8 cellular contexts compared by ENCODE assay signal in genomic region chr14:105064721-105065143, GRCh38. TPM values are rescaled to one million over a fixed set of nuclear protein-coding genes. Genes with fewer than 3 reads are reported as not detected.
A peak's percentile ranks its signal among the peaks of the same experiment; 100 is the strongest.
DNase-seq lines count a peak whose midpoint lies in the region; ATAC-seq and TF ChIP-seq lines count a peak whose summit lies in the region.

No MANE protein-coding gene starts in this region.

- H3K27ac Mint-ChIP-seq in GM23338: no peak overlapping the region
- H3K27ac Mint-ChIP-seq in T-helper 2 cell treated with Interferon-gamma antibody and Interleukin-4, amounts not matched to agents 5 μg/mL and 100 μg/mL, for 36 hours: peak overlapping the region; percentile 92
- H3K27ac Mint-ChIP-seq in HFFc6: no peak overlapping the region

- no peak overlapping the region for H3K4me2 ChIP-seq in GM23338

- H3K9me3 ChIP-seq in cardiac muscle cell (ENCODE audit: low read depth): no peaks in the 10 kb centered on the region

- ATAC-seq in GM23338 (peak; percentile 19; the same call in 2 of the 3 replicates), GM18909 (IDR thresholded peaks at IDR 0.05; ENCODE audit: poor library complexity, unreplicated experiment) (no peak)

- H3K4me3 Mint-ChIP-seq in GM23338 (no peak overlapping the region), HFFc6 (no peak overlapping the region)
- peak overlapping the region; percentile 92 for H3K4me3 Mint-ChIP-seq in T-helper 2 cell treated with Interferon-gamma antibody and Interleukin-4, amounts not matched to agents 5 μg/mL and 100 μg/mL, for 36 hours

- H3K4me1 ChIP-seq in GM23338 (ENCODE audit: insufficient read depth): no peaks in the 10 kb centered on the region
- H3K4me1 ChIP-seq in cardiac muscle cell (ENCODE audit: low read depth): peaks cover 13% of the 10 kb centered on the region

- H3K27me3 Mint-ChIP-seq in GM23338 (ENCODE audit: insufficient read depth, low read depth, poor library complexity) (peaks cover 16% of the 10 kb centered on the region), HFFc6 (ENCODE audit: insufficient read depth) (peaks cover 2% of the 10 kb centered on the region)
- no peaks in the 10 kb centered on the region for H3K27me3 Mint-ChIP-seq in T-helper 2 cell treated with Interferon-gamma antibody and Interleukin-4, amounts not matched to agents 5 μg/mL and 100 μg/mL, for 36 hours (ENCODE audit: low read depth)

- H3K4me1 Mint-ChIP-seq in GM23338 (peaks cover 6% of the 10 kb centered on the region; the same call in 2 of the 3 replicates), HFFc6 (ENCODE audit: low read depth) (peaks cover 12% of the 10 kb centered on the region)
- peaks cover 51% of the 10 kb centered on the region for H3K4me1 Mint-ChIP-seq in T-helper 2 cell treated with Interferon-gamma antibody and Interleukin-4, amounts not matched to agents 5 μg/mL and 100 μg/mL, for 36 hours (ENCODE audit: low read depth)

- DNase-seq in GM23338 (ENCODE audit: low spot score) (no peak), cardiac muscle cell (ENCODE audit: low read depth in 1 of 2, low spot score in 1 of 2) (peak in 1 of 2 donors; percentile 51), hippocampal formation (lab: John Stamatoyannopoulos, UW) (no peak), HFFc6 (no peak), COLO829 (ENCODE audit: low spot score) (no peak)
- no peak for DNase-seq in T-helper 2 cell treated with Interferon-gamma antibody and Interleukin-4, amounts not matched to agents 5 μg/mL and 100 μg/mL, for 36 hours (ENCODE audit: low spot score)
- peak; percentile 72 for DNase-seq in stimulated activated CD8-positive, alpha-beta memory T cell treated with anti-CD3 and anti-CD28 coated beads, Interleukin-4, amount 100 ng/mL, for 48 hours

- no peaks in the 10 kb centered on the region for H3K9me3 Mint-ChIP-seq in GM23338
- no peaks in the 10 kb centered on the region for H3K9me3 Mint-ChIP-seq in T-helper 2 cell treated with Interferon-gamma antibody and Interleukin-4, amounts not matched to agents 5 μg/mL and 100 μg/mL, for 36 hours
- H3K9me3 Mint-ChIP-seq in HFFc6: no peaks in the 10 kb centered on the region

- no peak for TF ChIP-seq CTCF in GM23338 (conservative IDR thresholded peaks at IDR 0.05; ENCODE audit: low read depth in 2 of 2)
- no peak for TF ChIP-seq CTCF in cardiac muscle cell (IDR thresholded peaks at IDR 0.05; ENCODE audit: low read depth, low read length)
- TF ChIP-seq CTCF in HFFc6 (IDR thresholded peaks at IDR 0.05): no peak

- H2AFZ ChIP-seq in GM23338: no peak overlapping the region; the same call in 1 of the 2 replicates

- no peaks in the 10 kb centered on the region for H3K9me2 ChIP-seq in GM23338 (ENCODE audit: insufficient read depth)

- H3K36me3 ChIP-seq in GM23338 (ENCODE audit: insufficient read depth) (no peaks in the 10 kb centered on the region), cardiac muscle cell (no peaks in the 10 kb centered on the region)

- no peak overlapping the region for H3K4me3 ChIP-seq in GM23338
- no peak overlapping the region for H3K4me3 ChIP-seq in cardiac muscle cell

- no peaks in the 10 kb centered on the region for H3F3A ChIP-seq in GM23338 (replicated peaks; ENCODE audit: low read depth)

- no peaks in the 10 kb centered on the region for H3K79me2 ChIP-seq in GM23338 (replicated peaks; ENCODE audit: insufficient read depth)

- H3K27ac ChIP-seq in GM23338 (ENCODE audit: low read depth) (no peak overlapping the region), cardiac muscle cell (peak overlapping the region; percentile 80)

- H3K36me3 Mint-ChIP-seq in GM23338 (ENCODE audit: low read depth) (no peaks in the 10 kb centered on the region; the same call in 2 of the 3 replicates), HFFc6 (ENCODE audit: low read depth) (no peaks in the 10 kb centered on the region)
- H3K36me3 Mint-ChIP-seq in T-helper 2 cell treated with Interferon-gamma antibody and Interleukin-4, amounts not matched to agents 5 μg/mL and 100 μg/mL, for 36 hours (ENCODE audit: low read depth): peaks cover 19% of the 10 kb centered on the region

- no peaks in the 10 kb centered on the region for H4K20me1 ChIP-seq in GM23338 (replicated peaks; ENCODE audit: insufficient read depth)

- H3K27me3 ChIP-seq in GM23338 (ENCODE audit: insufficient read depth) (no peaks in the 10 kb centered on the region), cardiac muscle cell (no peaks in the 10 kb centered on the region)

TF ChIP-seq in GM23338, 12 proteins besides CTCF, POLR2A, EP300 and RAD21 (continues in another document):
- TF ChIP-seq, protein P1, sequence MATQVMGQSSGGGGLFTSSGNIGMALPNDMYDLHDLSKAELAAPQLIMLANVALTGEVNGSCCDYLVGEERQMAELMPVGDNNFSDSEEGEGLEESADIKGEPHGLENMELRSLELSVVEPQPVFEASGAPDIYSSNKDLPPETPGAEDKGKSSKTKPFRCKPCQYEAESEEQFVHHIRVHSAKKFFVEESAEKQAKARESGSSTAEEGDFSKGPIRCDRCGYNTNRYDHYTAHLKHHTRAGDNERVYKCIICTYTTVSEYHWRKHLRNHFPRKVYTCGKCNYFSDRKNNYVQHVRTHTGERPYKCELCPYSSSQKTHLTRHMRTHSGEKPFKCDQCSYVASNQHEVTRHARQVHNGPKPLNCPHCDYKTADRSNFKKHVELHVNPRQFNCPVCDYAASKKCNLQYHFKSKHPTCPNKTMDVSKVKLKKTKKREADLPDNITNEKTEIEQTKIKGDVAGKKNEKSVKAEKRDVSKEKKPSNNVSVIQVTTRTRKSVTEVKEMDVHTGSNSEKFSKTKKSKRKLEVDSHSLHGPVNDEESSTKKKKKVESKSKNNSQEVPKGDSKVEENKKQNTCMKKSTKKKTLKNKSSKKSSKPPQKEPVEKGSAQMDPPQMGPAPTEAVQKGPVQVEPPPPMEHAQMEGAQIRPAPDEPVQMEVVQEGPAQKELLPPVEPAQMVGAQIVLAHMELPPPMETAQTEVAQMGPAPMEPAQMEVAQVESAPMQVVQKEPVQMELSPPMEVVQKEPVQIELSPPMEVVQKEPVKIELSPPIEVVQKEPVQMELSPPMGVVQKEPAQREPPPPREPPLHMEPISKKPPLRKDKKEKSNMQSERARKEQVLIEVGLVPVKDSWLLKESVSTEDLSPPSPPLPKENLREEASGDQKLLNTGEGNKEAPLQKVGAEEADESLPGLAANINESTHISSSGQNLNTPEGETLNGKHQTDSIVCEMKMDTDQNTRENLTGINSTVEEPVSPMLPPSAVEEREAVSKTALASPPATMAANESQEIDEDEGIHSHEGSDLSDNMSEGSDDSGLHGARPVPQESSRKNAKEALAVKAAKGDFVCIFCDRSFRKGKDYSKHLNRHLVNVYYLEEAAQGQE (IDR thresholded peaks at IDR 0.05; ENCODE audit: unreplicated experiment): no peak
- TF ChIP-seq JUNB (IDR thresholded peaks at IDR 0.05; ENCODE audit: unreplicated experiment): no peak
- no peak for TF ChIP-seq ZNF114 (CRISPR knock-in tag; IDR thresholded peaks at IDR 0.05)
- no peak for TF ChIP-seq ZNF331 (CRISPR knock-in tag; IDR thresholded peaks at IDR 0.05; ENCODE audit: low read depth)
- no peak for TF ChIP-seq EZH2 (IDR thresholded peaks at IDR 0.05; ENCODE audit: low read depth, unreplicated experiment)

RNA-seq across cellular contexts. Expression of gene GPR132, which starts 0.5 kb away (rescaled TPM):
- total RNA-seq in GM23338 (2014; rRNA removed; shearing (Covaris generic)): 0.14 TPM in 1 of 2 replicates, not detected in the other
- polyA plus RNA-seq in GM23338 (2016; fragmentation: Nextera tagmentation; extraction: Ambion mirVana) (0.09 TPM in 1 of 2 replicates, not detected in the other), cardiac muscle cell (1.0 TPM in 2 replicates)
- total RNA-seq in cardiac muscle cell: 1.2 and 2.0 TPM in 2 replicates
- under 1 TPM in 2 of 6 experiments, not detected in 4; 0.05 to 0.14 TPM for total RNA-seq in HFFc6 (2021; fragmentation: NEBNext Ultra II Directional; extraction: Animal tissue kit (Norgen Biotek cat#: 25700))

RNA-seq across cellular contexts. Expression of gene CDCA4, which starts 43.8 kb away (rescaled TPM):
- 62.4 and 70.7 TPM in 2 replicates for total RNA-seq in GM23338 (2014; rRNA removed; shearing (Covaris generic))
- polyA plus RNA-seq in GM23338 (2016; fragmentation: Nextera tagmentation; extraction: Ambion mirVana): 32.6 and 37.1 TPM in 2 replicates
- 36.7 and 47.7 TPM in 2 replicates for total RNA-seq in cardiac muscle cell
- polyA plus RNA-seq in cardiac muscle cell: 34.5 and 46.0 TPM in 2 replicates
- 10 to 100 TPM; 11.6 to 20.3 (median 18.4) TPM for total RNA-seq in HFFc6 (2021; fragmentation: NEBNext Ultra II Directional; extraction: Animal tissue kit (Norgen Biotek cat#: 25700))
